Comparison of ENCODE assay signal across 24 cellular contexts in genomic region chr11:58070585-58070984, GRCh38. TPM values are rescaled to one million over a fixed set of nuclear protein-coding genes. Genes with fewer than 3 reads are reported as not detected.
DNase-seq lines count a peak whose midpoint lies in the region; ATAC-seq and TF ChIP-seq lines count a peak whose summit lies in the region.
"Had no signal": no experiment of that assay in that cellular context is flagged by ENCODE, and none has a peak within 500 bp of the region (broad histone marks: within the 10 kb centered on the region; RNA-seq: fewer than 3 reads in every experiment).

No MANE protein-coding gene starts in this region.

- TF ChIP-seq CTCF in GM23338 (conservative IDR thresholded peaks at IDR 0.05; ENCODE audit: low read depth in 2 of 2): no peak
- no peak for TF ChIP-seq CTCF in epithelial cell of proximal tubule (conservative IDR thresholded peaks at IDR 0.05; ENCODE audit: low read depth, low read length)
- no peak for TF ChIP-seq CTCF in osteocyte (IDR thresholded peaks at IDR 0.05)

- H3F3A ChIP-seq in GM23338 (replicated peaks; ENCODE audit: low read depth): no peaks in the 10 kb centered on the region

- H3K27ac Mint-ChIP-seq in GM23338 (peak overlapping the region; percentile 82; the same call in 1 of the 2 replicates), osteocyte (ENCODE audit: unreplicated experiment) (no peak overlapping the region)
- H3K27ac Mint-ChIP-seq: CD4-positive, alpha-beta T cell; HFFc6; IgD-negative memory B cell had no signal

- H4K20me1 ChIP-seq in GM23338 (replicated peaks; ENCODE audit: insufficient read depth): no peaks in the 10 kb centered on the region
- H4K20me1 ChIP-seq: BLaER1 treated with 17β-estradiol and CSF1 and Interleukin-3, amounts not matched to agents 10 nM and 100 nM had no signal

- H3K9me2 ChIP-seq in GM23338 (ENCODE audit: insufficient read depth): peaks cover 17% of the 10 kb centered on the region; the same call in 1 of the 2 replicates

- no peak overlapping the region for H3K4me2 ChIP-seq in GM23338
- H3K4me2 ChIP-seq: A549; BLaER1 treated with 17β-estradiol and CSF1 and Interleukin-3, amounts not matched to agents 10 nM and 100 nM; KMS-11 had no signal

- H3K27me3 ChIP-seq in GM23338 (ENCODE audit: insufficient read depth): no peaks in the 10 kb centered on the region
- H3K27me3 ChIP-seq: BLaER1 treated with 17β-estradiol and CSF1 and Interleukin-3, amounts not matched to agents 10 nM and 100 nM had no signal

- H3K27me3 Mint-ChIP-seq in GM23338 (ENCODE audit: insufficient read depth, low read depth, poor library complexity): no peaks in the 10 kb centered on the region
- no peaks in the 10 kb centered on the region for H3K27me3 Mint-ChIP-seq in osteocyte (ENCODE audit: unreplicated experiment)
- H3K27me3 Mint-ChIP-seq: CD4-positive, alpha-beta T cell; IgD-negative memory B cell had no signal

- H3K4me1 Mint-ChIP-seq in GM23338 (peaks cover 3% of the 10 kb centered on the region; the same call in 2 of the 3 replicates), osteocyte (ENCODE audit: unreplicated experiment) (no peaks in the 10 kb centered on the region)
- H3K4me1 Mint-ChIP-seq: IgD-negative memory B cell had no signal

- no peaks in the 10 kb centered on the region for H3K79me2 ChIP-seq in GM23338 (replicated peaks; ENCODE audit: insufficient read depth)

- ATAC-seq in GM23338 (no peak), HG03095 (IDR thresholded peaks at IDR 0.05; ENCODE audit: unreplicated experiment) (no peak)
- ATAC-seq: A549, SK-N-SH treated with all-trans-retinoic acid at 6 μM for 48 hours had no signal

- no peaks in the 10 kb centered on the region for H3K36me3 Mint-ChIP-seq in GM23338 (ENCODE audit: low read depth)
- H3K36me3 Mint-ChIP-seq in osteocyte (ENCODE audit: unreplicated experiment): no peaks in the 10 kb centered on the region
- H3K36me3 Mint-ChIP-seq: IgD-negative memory B cell had no signal

- no peak overlapping the region for H2AFZ ChIP-seq in GM23338
- H2AFZ ChIP-seq: GM23248 had no signal

- H3K4me3 Mint-ChIP-seq in GM23338 (no peak overlapping the region), osteocyte (ENCODE audit: unreplicated experiment) (no peak overlapping the region)
- H3K4me3 Mint-ChIP-seq: CD4-positive, alpha-beta T cell; HFFc6 had no signal

- H3K9me3 Mint-ChIP-seq in GM23338 (peaks cover 3% of the 10 kb centered on the region; the same call in 1 of the 3 replicates), osteocyte (ENCODE audit: unreplicated experiment) (peaks cover 8% of the 10 kb centered on the region)
- H3K9me3 Mint-ChIP-seq: HFFc6 had no signal

- H3K4me1 ChIP-seq in GM23338 (ENCODE audit: insufficient read depth): no peaks in the 10 kb centered on the region; the same call in 1 of the 2 replicates
- H3K4me1 ChIP-seq: A549, HAP-1 had no signal

- DNase-seq in GM23338 (ENCODE audit: low spot score): no peak
- DNase-seq in epithelial cell of proximal tubule (ENCODE audit: low read depth): peak; percentile 7
- DNase-seq in osteocyte (ENCODE audit: extremely low spot score, unreplicated experiment): peak; percentile 53
- no peak for DNase-seq in middle frontal gyrus (ENCODE audit: extremely low spot score, low spot score)
- no peak for DNase-seq in DMS 273 (lab: John Stamatoyannopoulos, UW; ENCODE audit: unreplicated experiment)
- no peak for DNase-seq in activated CD8-positive, alpha-beta memory T cell treated with anti-CD3 and anti-CD28 coated beads, Interleukin-2, amount 50 U/mL, for 4 hours
- DNase-seq: AML-193; CD4-positive, alpha-beta T cell; COR-L47; DMS79 treated with DMSO at 0.1 percent for 48 hours; GM23248; HFFc6; MM.1S; NCI-H2029; NCI-H446; NCI-H524 treated with DMSO at 0.1 percent for 48 hours; NCI-H774 had no signal

- H3K4me3 ChIP-seq in GM23338 (no peak overlapping the region), epithelial cell of proximal tubule (ENCODE audit: low read depth, low read length) (no peak overlapping the region)
- H3K4me3 ChIP-seq: A549; BLaER1 treated with 17β-estradiol and CSF1 and Interleukin-3, amounts not matched to agents 10 nM and 100 nM; GM23248; HAP-1 had no signal

- no peaks in the 10 kb centered on the region for H3K36me3 ChIP-seq in GM23338 (ENCODE audit: insufficient read depth)
- H3K36me3 ChIP-seq: BLaER1 treated with 17β-estradiol and CSF1 and Interleukin-3, amounts not matched to agents 10 nM and 100 nM; HAP-1 had no signal

- H3K27ac ChIP-seq in GM23338 (ENCODE audit: low read depth): no peak overlapping the region
- H3K27ac ChIP-seq: A549; BLaER1 treated with 17β-estradiol and CSF1 and Interleukin-3, amounts not matched to agents 10 nM and 100 nM; GM23248; KMS-11 had no signal

TF ChIP-seq in GM23338, 12 proteins besides CTCF, POLR2A, EP300 and RAD21:
- no peak for TF ChIP-seq STAT1 (IDR thresholded peaks at IDR 0.05; ENCODE audit: unreplicated experiment)
- TF ChIP-seq EZH2 (IDR thresholded peaks at IDR 0.05; ENCODE audit: low read depth, unreplicated experiment): no peak
- TF ChIP-seq REST (IDR thresholded peaks at IDR 0.05; ENCODE audit: unreplicated experiment): no peak
- TF ChIP-seq EZH2phosphoT487 (IDR thresholded peaks at IDR 0.05; ENCODE audit: unreplicated experiment): no peak

RNA-seq across cellular contexts. Expression of gene OR6Q1, which starts 39.8 kb away (rescaled TPM):
- not detected in 2 replicates for total RNA-seq in GM23338 (2014; rRNA removed; shearing (Covaris generic))
- not detected in 2 replicates for polyA plus RNA-seq in GM23338 (2016; fragmentation: Nextera tagmentation; extraction: Ambion mirVana)
- not detected in 2 replicates for total RNA-seq in epithelial cell of proximal tubule
- total RNA-seq in osteocyte: not detected in 2 replicates
- total RNA-seq: CD4-positive, alpha-beta T cell; GM23248; HFFc6 had no signal
- polyA plus RNA-seq: A549, GM23248, IgD-negative memory B cell had no signal

RNA-seq across cellular contexts. Expression of gene OR9Q1, which starts 46.9 kb away (rescaled TPM):
- not detected in 2 replicates for total RNA-seq in GM23338 (2014; rRNA removed; shearing (Covaris generic))
- polyA plus RNA-seq in GM23338 (2016; fragmentation: Nextera tagmentation; extraction: Ambion mirVana): not detected in 2 replicates
- total RNA-seq in epithelial cell of proximal tubule (not detected in 2 replicates), osteocyte (not detected in 2 replicates)
- total RNA-seq: CD4-positive, alpha-beta T cell; GM23248; HFFc6 had no signal
- polyA plus RNA-seq: A549, GM23248, IgD-negative memory B cell had no signal

RNA-seq across cellular contexts. Expression of gene OR9I1, which starts 54.7 kb away (rescaled TPM):
- total RNA-seq in GM23338 (2014; rRNA removed; shearing (Covaris generic)): not detected in 2 replicates
- not detected in 2 replicates for polyA plus RNA-seq in GM23338 (2016; fragmentation: Nextera tagmentation; extraction: Ambion mirVana)
- total RNA-seq in epithelial cell of proximal tubule (not detected in 2 replicates), osteocyte (not detected in 2 replicates)
- total RNA-seq: CD4-positive, alpha-beta T cell; GM23248; HFFc6 had no signal
- polyA plus RNA-seq: A549, GM23248, IgD-negative memory B cell had no signal

Comparison
In these comparisons a context has a peak if more than half of its experiments do, and no peak if none do; other contexts are left out.
1. DNase-seq: peak in epithelial cell of proximal tubule (single experiment) and osteocyte (single experiment); none in GM23338 (single experiment), middle frontal gyrus (single experiment), DMS 273 (single experiment) and activated CD8-positive, alpha-beta memory T cell treated with anti-CD3 and anti-CD28 coated beads, Interleukin-2, amount 50 U/mL, for 4 hours (single experiment).